Comparison of ENCODE assay signal across 2 cellular contexts in genomic region chr6:167957626-167958025, GRCh38.
TF ChIP-seq lines count a peak whose summit lies in the region.

No MANE protein-coding gene starts in this region.

TF ChIP-seq in A549, 52 proteins besides CTCF, POLR2A, EP300 and RAD21 (continued from another document):
- TF ChIP-seq ELK1 (IDR thresholded peaks at IDR 0.05; ENCODE audit: low read depth, low read length): no peak
- TF ChIP-seq FOSB (CRISPR knock-in tag; IDR thresholded peaks at IDR 0.05): no peak
- no peak for TF ChIP-seq E2F6 (IDR thresholded peaks at IDR 0.05; ENCODE audit: borderline replicate concordance, low read depth)
- TF ChIP-seq MYC (IDR thresholded peaks at IDR 0.05; ENCODE audit: borderline replicate concordance, low read length): no peak
- TF ChIP-seq ATOH8 (CRISPR knock-in tag; IDR thresholded peaks at IDR 0.05; ENCODE audit: low read depth): no peak
- TF ChIP-seq TP53 (CRISPR knock-in tag; IDR thresholded peaks at IDR 0.05): no peak

TF ChIP-seq in IMR-90, 13 proteins besides CTCF, POLR2A, EP300 and RAD21 (continued from another document):
- TF ChIP-seq USF2 (IDR thresholded peaks at IDR 0.05; ENCODE audit: low read depth, low read length): no peak
